14 cellular contexts compared by ENCODE assay signal in genomic region chr10:17138450-17139062, GRCh38. TPM values are rescaled to one million over a fixed set of nuclear protein-coding genes. Genes with fewer than 3 reads are reported as not detected.
DNase-seq lines count a peak whose midpoint lies in the region; FAIRE-seq and TF ChIP-seq lines count a peak whose summit lies in the region.
"Had no signal": no experiment of that assay in that cellular context is flagged by ENCODE, and none has a peak within 500 bp of the region (broad histone marks: within the 10 kb centered on the region; RNA-seq: fewer than 3 reads in every experiment).

No MANE protein-coding gene starts in this region.

- H3K9me3 ChIP-seq in kidney (ENCODE audit: control insufficient read depth in 1 of 2, low read length in 2 of 2) = no peaks in the 10 kb centered on the region
- no peaks in the 10 kb centered on the region for H3K9me3 ChIP-seq in ascending aorta

- DNase-seq in NCI-H1048 (lab: John Stamatoyannopoulos, UW) (peak; percentile 11), astrocyte of the cerebellum (ENCODE audit: low read depth) (peak; percentile 62), kidney (no peak), renal cortical epithelial cell (ENCODE audit: low read depth) (peak; percentile 58), NCI-H446 treated with DMSO at 0.1 percent for 48 hours (lab: John Stamatoyannopoulos, UW) (no peak), EL (no peak), ascending aorta (ENCODE audit: low spot score in 2 of 2) (no peak)
- DNase-seq: DMS53, NCI-H146, NCI-H2081 treated with DMSO at 0.1 percent for 48 hours, NCI-H510A treated with DMSO at 0.1 percent for 48 hours, NCI-H82, PC-3 had no signal

- no peak overlapping the region for H3K9ac ChIP-seq in kidney (ENCODE audit: low read length in 2 of 2)

- H3K27ac ChIP-seq in kidney (ENCODE audit: low read depth in 2 of 2, low read length in 2 of 2) = peak overlapping the region in 1 of 2 donors; percentile 18
- no peak overlapping the region for H3K27ac ChIP-seq in ascending aorta

- H3K27me3 ChIP-seq in ascending aorta = no peaks in the 10 kb centered on the region

- H3K4me1 ChIP-seq in kidney (ENCODE audit: control insufficient read depth in 1 of 2, insufficient read depth in 1 of 2, low read depth in 1 of 2, low read length in 2 of 2) (peaks cover 0 to 5% of the 10 kb centered on the region in 2 donors), ascending aorta (peaks cover 3 to 18% of the 10 kb centered on the region in 2 donors)

- H3K4me3 ChIP-seq in astrocyte of the cerebellum (ENCODE audit: low read depth, low read length) (no peak overlapping the region), kidney (ENCODE audit: low read length in 2 of 2) (peak overlapping the region; percentile 14), ascending aorta (no peak overlapping the region)
- H3K4me3 ChIP-seq: K562 had no signal

- FAIRE-seq in kidney (lab: Jason Lieb, UNC) = peak; percentile 17
- FAIRE-seq: K562 had no signal

- in situ Hi-C loops in astrocyte of the cerebellum (cut with HindIII; ENCODE audit: low sequenced_read_pairs) = loop anchor here (25.0 kb wide), 1 partner anchor 126 kb away; no protein-coding TSS in a partner anchor

- intact Hi-C loops in kidney (cut with DNase I) = no loop called here
- intact Hi-C loops in ascending aorta (cut with DNase I) = no loop called here

- H3K36me3 ChIP-seq in kidney (ENCODE audit: control insufficient read depth in 1 of 2, insufficient read depth in 2 of 2, low read length in 2 of 2) (no peaks in the 10 kb centered on the region), ascending aorta (no peaks in the 10 kb centered on the region)

- TF ChIP-seq CTCF in astrocyte of the cerebellum (IDR thresholded peaks at IDR 0.05; ENCODE audit: low read depth, low read length, missing control alignments) (no peak), kidney (IDR thresholded peaks at IDR 0.05; ENCODE audit: borderline replicate concordance, extremely low read depth, insufficient read depth) (no peak), ascending aorta (IDR thresholded peaks at IDR 0.05) (no peak)

RNA-seq across cellular contexts. Expression of gene CUBN, which starts 8.9 kb away (rescaled TPM):
- total RNA-seq in kidney (14.8 TPM), renal cortical epithelial cell (0.35 and 4.0 TPM in 2 replicates), ascending aorta (6.8 TPM)
- 31.6 TPM for polyA plus RNA-seq in kidney (ENCODE audit: insufficient read depth, low read depth, low replicate concordance)

Comparison
In these comparisons a context has a peak if more than half of its experiments do, and no peak if none do; other contexts are left out.
1. DNase-seq: peak in NCI-H1048 (single experiment), astrocyte of the cerebellum (single experiment) and renal cortical epithelial cell (single experiment); none in kidney (single experiment), NCI-H446 treated with DMSO at 0.1 percent for 48 hours (single experiment), EL (single experiment) and ascending aorta (0 of 2).
2. H3K4me3 ChIP-seq: peak in kidney (2 of 2); none in astrocyte of the cerebellum (single experiment) and ascending aorta (0 of 2).